8 cellular contexts compared by ENCODE assay signal in genomic region chr7:105003275-105003674, GRCh38. TPM values are rescaled to one million over a fixed set of nuclear protein-coding genes. Genes with fewer than 3 reads are reported as not detected.
DNase-seq lines count a peak whose midpoint lies in the region; ATAC-seq and TF ChIP-seq lines count a peak whose summit lies in the region.

No MANE protein-coding gene starts in this region.

- peaks cover 94% of the 10 kb centered on the region for H3K4me1 Mint-ChIP-seq in activated naive CD8-positive, alpha-beta T cell (ENCODE audit: low read depth)

- H3K36me3 Mint-ChIP-seq in activated naive CD8-positive, alpha-beta T cell = peaks cover 10% of the 10 kb centered on the region

- peak overlapping the region; percentile 70 for H3K27ac ChIP-seq in left ventricle myocardium inferior (replicated peaks)

- no peaks in the 10 kb centered on the region for H3K9me3 Mint-ChIP-seq in activated naive CD8-positive, alpha-beta T cell (ENCODE audit: low read depth)

- DNase-seq in stimulated activated CD8-positive, alpha-beta memory T cell treated with anti-CD3 and anti-CD28 coated beads, Interleukin-7, amount 100 ng/mL, for 4 hours (ENCODE audit: low read depth in 2 of 2) = peak; percentile 32 to 34
- no peak for DNase-seq in stimulated activated CD8-positive, alpha-beta memory T cell treated with anti-CD3 and anti-CD28 coated beads, Interleukin-4, amount 100 ng/mL, for 48 hours
- no peak for DNase-seq in left ventricle myocardium inferior
- peak; percentile 25 for DNase-seq in stimulated activated CD4-positive, alpha-beta T cell treated with anti-CD3 and anti-CD28 coated beads, Interleukin-4, amount 100 ng/mL, for 1 hour

- no peaks in the 10 kb centered on the region for H3K27me3 ChIP-seq in left ventricle myocardium inferior (ENCODE audit: low read depth)

- H3K4me3 ChIP-seq in left ventricle myocardium inferior = peak overlapping the region; percentile 32

- peak overlapping the region; percentile 86 for H3K27ac Mint-ChIP-seq in activated naive CD8-positive, alpha-beta T cell

- H3K4me1 ChIP-seq in left ventricle myocardium inferior = peaks cover 99% of the 10 kb centered on the region

- ATAC-seq in HG03139 (IDR thresholded peaks at IDR 0.05; ENCODE audit: unreplicated experiment) (no peak), GM21723 (IDR thresholded peaks at IDR 0.05; ENCODE audit: unreplicated experiment) (no peak), GM18858 (IDR thresholded peaks at IDR 0.05; ENCODE audit: unreplicated experiment) (no peak)

- intact Hi-C loops in left ventricle myocardium inferior (cut with micrococcal nuclease) = no loop called here

- TF ChIP-seq CTCF in left ventricle myocardium inferior (IDR thresholded peaks at IDR 0.05; ENCODE audit: borderline replicate concordance) = no peak

- H3K27me3 Mint-ChIP-seq in activated naive CD8-positive, alpha-beta T cell = no peaks in the 10 kb centered on the region

- H3K36me3 ChIP-seq in left ventricle myocardium inferior = no peaks in the 10 kb centered on the region

- no peaks in the 10 kb centered on the region for H3K9me3 ChIP-seq in left ventricle myocardium inferior (replicated peaks)

- H3K4me3 Mint-ChIP-seq in activated naive CD8-positive, alpha-beta T cell = peak overlapping the region; percentile 71

RNA-seq across cellular contexts. Expression of gene KMT2E, which starts 10.7 kb away (rescaled TPM):
- total RNA-seq in left ventricle myocardium inferior = 40.2 TPM

Comparison
In these comparisons a context has a peak if more than half of its experiments do, and no peak if none do; other contexts are left out.
1. DNase-seq: peak in stimulated activated CD8-positive, alpha-beta memory T cell treated with anti-CD3 and anti-CD28 coated beads, Interleukin-7, amount 100 ng/mL, for 4 hours (2 of 2) and stimulated activated CD4-positive, alpha-beta T cell treated with anti-CD3 and anti-CD28 coated beads, Interleukin-4, amount 100 ng/mL, for 1 hour (single experiment); none in stimulated activated CD8-positive, alpha-beta memory T cell treated with anti-CD3 and anti-CD28 coated beads, Interleukin-4, amount 100 ng/mL, for 48 hours (single experiment) and left ventricle myocardium inferior (single experiment).